8 cellular contexts compared by ENCODE assay signal in the genomic region with DNA sequence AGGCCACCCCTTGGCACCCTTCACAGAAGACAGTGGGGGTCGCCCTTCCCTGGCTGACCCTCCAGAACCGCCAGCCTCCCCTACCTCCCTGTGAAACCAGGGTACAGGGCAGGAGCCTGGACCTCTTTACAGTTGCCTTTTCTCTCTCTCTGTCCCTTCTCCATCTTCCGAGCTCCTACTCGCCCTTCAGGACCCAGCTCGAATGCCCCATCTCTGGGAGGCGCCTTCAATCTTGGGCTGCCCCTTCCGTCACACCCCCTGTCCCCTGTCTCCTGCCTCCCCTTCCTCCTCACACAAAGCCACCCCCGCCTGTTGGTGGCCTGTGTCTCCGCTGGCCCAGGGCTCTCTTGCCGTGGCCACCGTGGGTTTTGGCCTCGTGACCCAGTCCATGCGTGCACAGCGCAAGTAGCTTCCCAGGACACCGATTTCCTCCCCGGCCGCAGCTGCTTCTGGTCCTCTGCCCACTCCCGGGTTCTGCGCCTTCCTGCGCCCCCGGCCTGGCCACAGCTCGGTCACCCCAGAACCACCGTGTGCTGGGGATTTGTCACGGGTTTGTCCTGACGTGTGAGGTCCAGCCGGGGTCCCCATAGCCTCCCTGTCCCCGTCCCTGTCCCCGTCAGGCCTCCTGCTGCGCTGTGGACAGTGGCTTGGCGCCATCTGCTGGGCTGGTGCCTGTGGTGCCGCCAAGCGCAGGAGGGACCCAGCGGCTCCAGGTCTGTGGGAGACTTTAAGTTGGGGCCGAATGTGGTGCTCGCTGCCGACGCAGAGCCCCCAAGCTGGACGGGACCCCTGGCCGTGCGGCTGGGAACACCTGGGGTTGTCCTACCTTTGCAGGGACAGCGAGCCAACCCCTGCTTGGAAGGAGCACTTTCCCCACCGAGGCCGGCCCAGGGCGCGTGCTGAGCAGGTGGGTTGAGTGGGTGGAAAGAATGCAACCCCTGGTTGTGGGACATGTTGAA. TPM values are rescaled to one million over a fixed set of nuclear protein-coding genes. Genes with fewer than 3 reads are reported as not detected.
A peak's percentile ranks its signal among the peaks of the same experiment; 100 is the strongest.
DNase-seq lines count a peak whose midpoint lies in the region; ATAC-seq and TF ChIP-seq lines count a peak whose summit lies in the region.

No MANE protein-coding gene starts in this region.

- no peaks in the 10 kb centered on the region for H3K36me3 ChIP-seq in endodermal cell (ENCODE audit: control insufficient read depth, insufficient read depth, low read length)

- H3K4me1 ChIP-seq in endodermal cell (ENCODE audit: control insufficient read depth, insufficient read depth, low read length): peaks cover 3% of the 10 kb centered on the region

- H3K4me1 Mint-ChIP-seq in endodermal cell: no peaks in the 10 kb centered on the region

- TF ChIP-seq CTCF in endodermal cell (conservative IDR thresholded peaks at IDR 0.05): peak; percentile 96

- peak; percentile 33 for DNase-seq in NK-92 treated with Interleukin-12 subunit alpha and Interleukin-12 subunit beta, amount 100 ng/mL, for 24 hours (lab: John Stamatoyannopoulos, UW)
- DNase-seq in NK-92 (lab: John Stamatoyannopoulos, UW; ENCODE audit: unreplicated experiment) (no peak), NCI-H69 (lab: John Stamatoyannopoulos, UW) (peak; percentile 73), endodermal cell (peak; percentile 92), middle frontal gyrus (ENCODE audit: extremely low spot score, low spot score) (peak; percentile 49)
- peak; percentile 50 to 51 for DNase-seq in activated CD8-positive, alpha-beta memory T cell treated with anti-CD3 and anti-CD28 coated beads for 4 hours (ENCODE audit: low read depth in 2 of 2)
- DNase-seq in stimulated activated CD8-positive, alpha-beta memory T cell treated with anti-CD3 and anti-CD28 coated beads, Interleukin-4, amount 100 ng/mL, for 24 hours (ENCODE audit: low read depth): peak; percentile 68

- H3K4me3 ChIP-seq in endodermal cell (ENCODE audit: low read length): no peak overlapping the region

- H3K9ac ChIP-seq in endodermal cell (ENCODE audit: extremely low read depth, low read length, poor library complexity, severe bottlenecking): no peak overlapping the region

- H3K27me3 ChIP-seq in endodermal cell (ENCODE audit: control insufficient read depth, insufficient read depth, low read length, poor library complexity, severe bottlenecking): no peaks in the 10 kb centered on the region

- H3K27ac ChIP-seq in endodermal cell (ENCODE audit: low read depth, low read length): no peak overlapping the region

- H3K9me3 ChIP-seq in endodermal cell (ENCODE audit: control insufficient read depth, low read length): no peaks in the 10 kb centered on the region

- peaks cover 8% of the 10 kb centered on the region for H3K27me3 Mint-ChIP-seq in endodermal cell (ENCODE audit: insufficient read depth)

- H3K9me3 Mint-ChIP-seq in endodermal cell: no peaks in the 10 kb centered on the region

- no peak for ATAC-seq in GM19395 (IDR thresholded peaks at IDR 0.05; ENCODE audit: unreplicated experiment)

- no peak overlapping the region for H3K27ac Mint-ChIP-seq in endodermal cell

- 48 to 61% methylated on average over 19 to 45 of the region's 45 CpGs for WGBS in endodermal cell (ENCODE audit: insufficient coverage in 1 of 2, insufficient read length in 1 of 2), 2 experiments

- H3K36me3 Mint-ChIP-seq in endodermal cell (ENCODE audit: low read depth): no peaks in the 10 kb centered on the region

- no peak overlapping the region for H3K4me3 Mint-ChIP-seq in endodermal cell

RNA-seq across cellular contexts. Expression of a gene that starts 4.0 kb away (rescaled TPM):
- total RNA-seq in endodermal cell: 10 to 100 TPM; 56.4 to 58.4 TPM
- 28.9 TPM for polyA plus RNA-seq in endodermal cell (2013, experiment 1 of 2)
- polyA plus RNA-seq in endodermal cell (2013, experiment 2 of 2): 28.8 TPM

RNA-seq across cellular contexts. Expression of a gene that starts 27.6 kb away (rescaled TPM):
- 10 to 100 TPM; 12.4 to 16.7 TPM for total RNA-seq in endodermal cell
- polyA plus RNA-seq in endodermal cell (2013, experiment 1 of 2): 6.4 TPM
- 6.8 TPM for polyA plus RNA-seq in endodermal cell (2013, experiment 2 of 2)
